ENCODE assay signal across 19 cellular contexts in the genomic region with DNA sequence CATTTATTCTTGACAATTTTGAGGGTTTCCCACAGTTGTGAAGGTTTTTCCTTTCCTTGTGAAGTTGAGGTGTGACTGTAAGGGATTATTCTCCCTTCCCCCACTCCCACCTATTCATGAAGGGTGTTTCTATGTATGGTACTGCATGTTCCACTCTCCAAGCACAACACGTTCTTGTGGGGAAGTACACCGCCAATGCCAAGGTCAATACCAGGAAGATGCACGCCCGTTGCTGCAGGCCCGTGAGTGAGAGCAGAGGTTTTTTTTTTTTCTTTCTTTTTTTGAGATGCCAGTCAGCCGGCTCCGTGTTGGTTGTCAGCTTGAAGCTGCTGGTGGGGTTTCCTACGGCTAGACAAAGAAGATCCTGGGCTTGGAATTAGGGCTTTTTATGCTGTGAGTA. TPM values are rescaled to one million over a fixed set of nuclear protein-coding genes. Genes with fewer than 3 reads are reported as not detected.
A peak's percentile ranks its signal among the peaks of the same experiment; 100 is the strongest.
DNase-seq lines count a peak whose midpoint lies in the region; ATAC-seq, FAIRE-seq and TF ChIP-seq lines count a peak whose summit lies in the region.
"Had no signal": no experiment of that assay in that cellular context is flagged by ENCODE, and none has a peak within 500 bp of the region (broad histone marks: within the 10 kb centered on the region; RNA-seq: fewer than 3 reads in every experiment).

No MANE protein-coding gene starts in this region.

- no peak overlapping the region for H3K9ac ChIP-seq in liver (ENCODE audit: low read depth in 1 of 2, low read length in 2 of 2)
- no peak overlapping the region for H3K9ac ChIP-seq in HepG2 (ENCODE audit: insufficient read depth, low read depth, low read length)
- H3K9ac ChIP-seq: SK-N-SH had no signal

- H3K9me3 ChIP-seq in liver (ENCODE audit: control insufficient read depth in 4 of 4, low read length in 3 of 4) = no peaks in the 10 kb centered on the region
- H3K9me3 ChIP-seq in HepG2 (ENCODE audit: low read length) = no peaks in the 10 kb centered on the region
- no peaks in the 10 kb centered on the region for H3K9me3 ChIP-seq in prostate gland
- H3K9me3 ChIP-seq: Peyer's patch, SK-N-SH had no signal

- no peak overlapping the region for H3K4me2 ChIP-seq in HepG2 (ENCODE audit: low read depth, low read length)
- H3K4me2 ChIP-seq: SK-N-SH had no signal

- H3K4me3 ChIP-seq in liver (ENCODE audit: low read depth in 1 of 3, low read length in 3 of 3) = no peak overlapping the region
- H3K4me3 ChIP-seq in HepG2 (replicated peaks in 1 of 3; ENCODE audit: insufficient read depth in 1 of 3, low read depth in 2 of 3, low read length in 3 of 3) = no peak overlapping the region
- no peak overlapping the region for H3K4me3 ChIP-seq in prostate gland
- H3K4me3 ChIP-seq: K562, Peyer's patch had no signal

- no peak for DNase-seq in HepG2 (ENCODE audit: low spot score)
- no peak for DNase-seq in left ventricle myocardium superior
- peak; percentile 58 for DNase-seq in prostate gland (ENCODE audit: low spot score)
- no peak for DNase-seq in foreskin keratinocyte
- DNase-seq in GM19240 (ENCODE audit: insufficient read length, low spot score) = no peak
- no peak for DNase-seq in NCI-H774 (lab: John Stamatoyannopoulos, UW)
- DNase-seq: ACHN, AML-193, COR-L47, DMS53, NCI-H1436 treated with DMSO at 0.1 percent for 48 hours, NCI-H2029 treated with DMSO at 0.1 percent for 48 hours, Peyer's patch, SHP77, SK-N-SH had no signal

- TF ChIP-seq CTCF in liver (IDR thresholded peaks at IDR 0.05; ENCODE audit: low read depth, low read length, missing input control) = no peak
- no peak for TF ChIP-seq CTCF in HepG2 (CRISPR knock-in tag; IDR thresholded peaks at IDR 0.05)
- TF ChIP-seq CTCF in prostate gland (IDR thresholded peaks at IDR 0.05) = no peak
- no peak for TF ChIP-seq CTCF in foreskin keratinocyte (conservative IDR thresholded peaks at IDR 0.05)

- BruUV-seq in HepG2 (replicated peaks; lab: Mats Ljungman, UMichigan) = no TSS peak

- H3K36me3 ChIP-seq in liver (ENCODE audit: control insufficient read depth in 4 of 4, insufficient read depth in 3 of 4, low read depth in 1 of 4, low read length in 3 of 4) (no peaks in the 10 kb centered on the region), HepG2 (replicated peaks in 1 of 2; ENCODE audit: control insufficient read depth in 1 of 2, insufficient read depth in 2 of 2, low read length in 2 of 2) (no peaks in the 10 kb centered on the region), prostate gland (no peaks in the 10 kb centered on the region)
- H3K36me3 ChIP-seq: Peyer's patch had no signal

- TF ChIP-seq POLR2A in HepG2 (IDR thresholded peaks at IDR 0.05; ENCODE audit: insufficient read depth in 1 of 2, low read depth in 2 of 2, low read length in 2 of 2) = no peak
- TF ChIP-seq POLR2A in prostate gland (IDR thresholded peaks at IDR 0.05) = no peak

- POLR2A ChIA-PET in HepG2 (lab: Yijun Ruan, JAX) = no interaction called here

- H3K27me3 ChIP-seq in liver (ENCODE audit: control insufficient read depth in 4 of 4, insufficient read depth in 4 of 4, low read length in 3 of 4) (peaks cover 0 to 4% (median 0%) of the 10 kb centered on the region in 4 donors), HepG2 (ENCODE audit: control insufficient read depth in 1 of 2, insufficient read depth in 2 of 2, low read length in 2 of 2) (no peaks in the 10 kb centered on the region), prostate gland (replicated peaks; ENCODE audit: insufficient read depth) (no peaks in the 10 kb centered on the region), foreskin keratinocyte (peaks cover 4% of the 10 kb centered on the region)
- H3K27me3 ChIP-seq: Peyer's patch had no signal

- H3K79me2 ChIP-seq in HepG2 (ENCODE audit: insufficient read depth, low read length) = no peaks in the 10 kb centered on the region

- H4K20me1 ChIP-seq in HepG2 (ENCODE audit: insufficient read depth, low read length) = no peaks in the 10 kb centered on the region

- TF ChIP-seq RAD21 in liver (IDR thresholded peaks at IDR 0.05) (no peak), HepG2 (CRISPR knock-in tag; IDR thresholded peaks at IDR 0.05) (no peak)

- in situ Hi-C loops in HepG2 (cut with HindIII; ENCODE audit: extremely low pct_ligation_motif_present, low pct_unique_long_range_greater_than_20kb) = no loop called here

- intact Hi-C loops in HepG2 (cut with micrococcal nuclease; ENCODE audit: unreplicated experiment) = no loop called here
- intact Hi-C loops in left ventricle myocardium superior (cut with micrococcal nuclease) = no loop called here
- intact Hi-C loops in prostate gland (cut with DNase I) = no loop called here

- CTCF ChIA-PET in HepG2 (lab: Yijun Ruan, JAX; ENCODE audit: low intra/inter-chr PET ratio, low total read pairs) = no interaction called here

- WGBS in liver = 54% methylated on average over 8 of the region's 8 CpGs
- WGBS in HepG2 (ENCODE audit: low lambda C conversion rate) = 5% methylated on average over 8 of the region's 8 CpGs
- WGBS in prostate gland = 40% methylated on average over 8 of the region's 8 CpGs

- H3K27ac ChIP-seq in liver (ENCODE audit: low read depth in 1 of 2, low read length in 2 of 2) (no peak overlapping the region), HepG2 (ENCODE audit: extremely low read length, insufficient read depth, low read length) (no peak overlapping the region), prostate gland (peak overlapping the region in 1 of 2 donors; percentile 51), foreskin keratinocyte (no peak overlapping the region)
- H3K27ac ChIP-seq: Peyer's patch had no signal

- H2AFZ ChIP-seq in HepG2 (ENCODE audit: low read length) = no peak overlapping the region

- TF ChIP-seq EP300 in HepG2 (IDR thresholded peaks at IDR 0.05; ENCODE audit: low read depth in 2 of 2, low read length in 2 of 2) (no peak), HepG2 (CRISPR knock-in tag; IDR thresholded peaks at IDR 0.05; ENCODE audit: borderline replicate concordance) (no peak)

- no peak for FAIRE-seq in HepG2 (lab: Jason Lieb, UNC)
- FAIRE-seq: K562 had no signal

- no peak for ATAC-seq in HepG2
- ATAC-seq in left ventricle myocardium superior = peak; percentile 83
- no peak for ATAC-seq in foreskin keratinocyte
- ATAC-seq in HG03097 (IDR thresholded peaks at IDR 0.05; ENCODE audit: low FRiP score, unreplicated experiment) = no peak
- ATAC-seq: HCT116, K562 had no signal

- no peaks in the 10 kb centered on the region for H3K4me1 ChIP-seq in liver (ENCODE audit: control insufficient read depth in 4 of 4, insufficient read depth in 4 of 4, low read length in 3 of 4)
- H3K4me1 ChIP-seq in HepG2 (ENCODE audit: insufficient read depth, low read length) = no peaks in the 10 kb centered on the region
- H3K4me1 ChIP-seq in prostate gland (replicated peaks) = no peaks in the 10 kb centered on the region
- no peaks in the 10 kb centered on the region for H3K4me1 ChIP-seq in foreskin keratinocyte
- H3K4me1 ChIP-seq: Peyer's patch had no signal

TF ChIP-seq in liver, 16 proteins besides CTCF, POLR2A, EP300 and RAD21:
- TF ChIP-seq GABPA (IDR thresholded peaks at IDR 0.05 in 1 of 2, conservative IDR thresholded peaks at IDR 0.05 in 1 of 2) = no peak
- TF ChIP-seq SP1 (IDR thresholded peaks at IDR 0.05) = peak; percentile 31
TF ChIP-seq in liver: peak in this region for 1.

TF ChIP-seq in HepG2, 621 proteins besides CTCF, POLR2A, EP300 and RAD21 (continues in another document):
- TF ChIP-seq ZNF570 (CRISPR knock-in tag; IDR thresholded peaks at IDR 0.05; ENCODE audit: borderline replicate concordance) (no peak), FOXA3 (CRISPR knock-in tag; IDR thresholded peaks at IDR 0.05) (no peak), ATRX (CRISPR knock-in tag; IDR thresholded peaks at IDR 0.05; ENCODE audit: borderline replicate concordance) (no peak)

RNA-seq across cellular contexts. Expression of gene EPHA4, which starts 38.6 kb away (rescaled TPM):
- 1 to 10 TPM; 1.1 to 2.3 TPM for total RNA-seq in liver
- 1 to 10 TPM in 1 of 2 donors, under 1 TPM in 1; 0.43 to 1.1 TPM for polyA plus RNA-seq in liver
- total RNA-seq in HepG2 (2016; rRNA removed; fragmentation: Illumina TruSeq; extraction: Trizol) = not detected in 2 replicates
- total RNA-seq in HepG2 (2016; cell fraction: cytosol; rRNA removed; fragmentation: Illumina TruSeq; extraction: Trizol; ENCODE audit: low read depth) = not detected in 2 replicates
- not detected in 2 replicates for total RNA-seq in HepG2 (2016; cell fraction: insoluble cytoplasmic fraction; rRNA removed; fragmentation: Illumina TruSeq; extraction: Trizol)
- total RNA-seq in HepG2 (2016; cell fraction: membrane; rRNA removed; fragmentation: Illumina TruSeq; extraction: Trizol) = not detected in 2 replicates
- not detected in 2 replicates for total RNA-seq in HepG2 (2016; cell fraction: nucleus; rRNA removed; fragmentation: Illumina TruSeq; extraction: Trizol)
- not detected in 2 replicates for polyA plus RNA-seq in HepG2 (2011; rRNA removed)
- not detected in 2 replicates for polyA plus RNA-seq in HepG2 (2011; cell fraction: cytosol; rRNA removed)
- polyA plus RNA-seq in HepG2 (2011; cell fraction: nucleus; rRNA removed) = not detected in 2 replicates
- not detected in 2 replicates for polyA plus RNA-seq in HepG2 (2012)
- polyA plus RNA-seq in HepG2 (2016; cell fraction: cytosol; fragmentation: Illumina TruSeq; extraction: Trizol; ENCODE audit: low read depth) = not detected in 2 replicates
- polyA plus RNA-seq in HepG2 (2016; cell fraction: insoluble cytoplasmic fraction; fragmentation: Illumina TruSeq; extraction: Trizol; ENCODE audit: low read depth) = not detected in 2 replicates
- not detected in 2 replicates for polyA plus RNA-seq in HepG2 (2016; cell fraction: membrane; fragmentation: Illumina TruSeq; extraction: Trizol; ENCODE audit: low read depth)
- polyA plus RNA-seq in HepG2 (2016; cell fraction: nucleus; fragmentation: Illumina TruSeq; extraction: Trizol; ENCODE audit: insufficient read depth, low read depth) = not detected in 2 replicates
- not detected in 2 replicates for polyA minus RNA-seq in HepG2 (2011; rRNA and poly(A)+ RNA removed; ENCODE audit: low replicate concordance)
- not detected in 2 replicates for polyA minus RNA-seq in HepG2 (2011; cell fraction: cytosol; rRNA and poly(A)+ RNA removed)
- not detected in 2 replicates for polyA minus RNA-seq in HepG2 (2011; cell fraction: nucleus; rRNA and poly(A)+ RNA removed)
- total RNA-seq in left ventricle myocardium superior = 16.3 TPM
- total RNA-seq in prostate gland = 10 to 100 TPM; 12.0 to 88.8 TPM
- 0.48 and 1.0 TPM in 2 replicates for total RNA-seq in foreskin keratinocyte
- polyA plus RNA-seq in foreskin keratinocyte = 0.27 and 0.36 TPM in 2 replicates
